Comparison of ENCODE assay signal across 30 cellular contexts in the genomic region with DNA sequence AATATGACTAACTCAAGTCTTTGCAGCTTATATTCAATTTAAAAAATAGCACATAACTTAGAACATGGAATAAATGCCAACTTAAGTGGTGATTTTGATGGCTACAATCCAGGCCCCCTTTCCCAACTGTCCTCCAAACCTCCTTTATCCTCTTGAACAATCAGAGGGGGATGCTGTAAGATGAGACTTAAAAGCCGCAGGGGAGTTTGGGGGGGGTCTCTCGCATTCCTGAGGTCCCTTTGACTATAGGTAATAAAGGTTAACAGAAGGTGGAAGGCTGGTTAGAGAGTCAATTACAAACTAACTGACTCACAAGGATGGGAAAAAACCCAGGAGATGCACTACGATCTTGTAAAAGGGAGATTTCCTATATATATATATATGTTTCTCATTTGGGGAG.
"Had no signal": no experiment of that assay in that cellular context is flagged by ENCODE, and none has a peak within 500 bp of the region (broad histone marks: within the 10 kb centered on the region; RNA-seq: fewer than 3 reads in every experiment).

No MANE protein-coding gene starts in this region.

- H3K27me3 ChIP-seq: left lung, ovary, right atrium auricular region, right lobe of liver, testis, thyroid gland, transverse colon, upper lobe of left lung, vagina had no signal

- H3K27ac Mint-ChIP-seq: immature natural killer cell; mesothelial cell of epicardium; naive B cell; natural killer cell; nephron progenitor cell; progenitor cell of endocrine pancreas; stimulated activated memory B cell treated with anti-CD40 and anti-IgM and Interleukin-4, amounts not matched to agents 10 μg/mL and 1 μg/mL and 100 μg/mL, for 72 hours had no signal

- H3K27me3 Mint-ChIP-seq: stimulated activated memory B cell treated with anti-CD40 and anti-IgM and Interleukin-4, amounts not matched to agents 10 μg/mL and 1 μg/mL and 100 μg/mL, for 72 hours had no signal

- ATAC-seq: left colon; left lung; lower lobe of right lung; natural killer cell; right lobe of liver; stimulated activated memory B cell treated with anti-CD40 and anti-IgM and Interleukin-4, amounts not matched to agents 10 μg/mL and 1 μg/mL and 100 μg/mL, for 72 hours; stimulated activated naive CD8-positive, alpha-beta T cell treated with anti-CD3 and anti-CD28 coated beads, Interleukin-15, amount 100 ng/mL, for 72 hours had no signal

- H3K27ac ChIP-seq: left lung, lower lobe of right lung, ovary, right atrium auricular region, right lobe of liver, testis, thyroid gland, transverse colon, upper lobe of left lung, vagina had no signal

- H3K4me1 ChIP-seq: left lung, lower lobe of right lung, right atrium auricular region, right lobe of liver, testis, thyroid gland, transverse colon, upper lobe of left lung, vagina had no signal

- H3K36me3 Mint-ChIP-seq: immature natural killer cell; mesothelial cell of epicardium; naive B cell; natural killer cell; stimulated activated memory B cell treated with anti-CD40 and anti-IgM and Interleukin-4, amounts not matched to agents 10 μg/mL and 1 μg/mL and 100 μg/mL, for 72 hours had no signal

- H3K9me3 ChIP-seq: ovary, right lobe of liver, testis, thyroid gland, transverse colon, vagina had no signal

- H3K4me3 Mint-ChIP-seq: immature natural killer cell; mesothelial cell of epicardium; naive B cell; natural killer cell; nephron progenitor cell; stimulated activated memory B cell treated with anti-CD40 and anti-IgM and Interleukin-4, amounts not matched to agents 10 μg/mL and 1 μg/mL and 100 μg/mL, for 72 hours; stimulated activated naive CD8-positive, alpha-beta T cell treated with anti-CD3 and anti-CD28 coated beads, Interleukin-15, amount 100 ng/mL, for 72 hours had no signal

- H3K36me3 ChIP-seq: left lung, lower lobe of right lung, ovary, right atrium auricular region, right lobe of liver, thyroid gland, transverse colon, upper lobe of left lung, vagina had no signal

- H3K4me1 Mint-ChIP-seq: immature natural killer cell; naive B cell; natural killer cell; stimulated activated memory B cell treated with anti-CD40 and anti-IgM and Interleukin-4, amounts not matched to agents 10 μg/mL and 1 μg/mL and 100 μg/mL, for 72 hours had no signal

- H3K9me3 Mint-ChIP-seq: natural killer cell had no signal

- DNase-seq: hypothalamus; immature natural killer cell; kidney; left colon; left lung; lower lobe of right lung; mammary epithelial cell; mesenchymal stem cell; naive B cell; natural killer cell; nephron progenitor cell; ovary; right lobe of liver; stimulated activated CD4-positive, alpha-beta T cell treated with anti-CD3 and anti-CD28 coated beads, Interleukin-1b, Interleukin-23, amount 100 ng/mL, for 48 hours; stimulated activated CD4-positive, alpha-beta T cell treated with anti-CD3 and anti-CD28 coated beads, Interleukin-2, amount 100 ng/mL, for 48 hours; stimulated activated CD4-positive, alpha-beta T cell treated with anti-CD3 and anti-CD28 coated beads, Interleukin-4, amount 100 ng/mL, for 4 hours; stimulated activated CD8-positive, alpha-beta memory T cell treated with anti-CD3 and anti-CD28 coated beads, Interleukin-4, amount 100 ng/mL, for 48 hours; stimulated activated naive CD4-positive, alpha-beta T cell treated with Interleukin-2 at 50 U/mL for 16 hours; stimulated activated naive CD8-positive, alpha-beta T cell treated with anti-CD3 and anti-CD28 coated beads, Interleukin-15, amount 100 ng/mL, for 72 hours; substantia nigra; testis; thyroid gland; transverse colon; upper lobe of left lung had no signal

- H3K4me2 ChIP-seq: smooth muscle cell had no signal

- H3K4me3 ChIP-seq: left lung, lower lobe of right lung, ovary, right atrium auricular region, right lobe of liver, smooth muscle cell, testis, thyroid gland, transverse colon, upper lobe of left lung, vagina had no signal
